7 cellular contexts compared by ENCODE assay signal in the genomic region with DNA sequence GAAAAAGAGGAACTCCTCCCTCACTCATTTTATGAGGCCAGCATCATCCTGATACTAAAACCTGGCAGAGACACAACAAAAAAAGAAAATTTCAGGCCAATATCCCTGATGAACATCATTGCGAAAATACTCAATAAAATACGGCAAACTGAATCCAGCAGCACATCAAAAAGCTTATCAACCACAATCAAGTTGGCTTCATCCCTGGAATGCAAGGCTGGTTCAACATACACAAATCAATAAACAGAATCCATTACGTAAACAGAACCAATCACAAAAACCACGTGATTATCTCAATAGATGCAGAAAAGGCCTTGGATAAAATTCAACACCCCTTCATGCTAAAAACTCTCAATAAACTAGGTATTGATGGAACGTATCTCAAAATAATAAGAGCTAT. TPM values are rescaled to one million over a fixed set of nuclear protein-coding genes. Genes with fewer than 3 reads are reported as not detected.
"Had no signal": no experiment of that assay in that cellular context is flagged by ENCODE, and none has a peak within 500 bp of the region (broad histone marks: within the 10 kb centered on the region; RNA-seq: fewer than 3 reads in every experiment).

No MANE protein-coding gene starts in this region.

RNA-seq across cellular contexts. Expression of gene SELL, which starts 1.7 kb away (rescaled TPM):
- total RNA-seq: GM23248, GM23338, H1, H7, H9 had no signal
- polyA plus RNA-seq: GM23248, GM23338, H1 had no signal

RNA-seq across cellular contexts. Expression of gene SELE, which starts 20.8 kb away (rescaled TPM):
- total RNA-seq: GM23248, GM23338, H1, H4, H7, H9, HFFc6 had no signal
- polyA plus RNA-seq: GM23248, GM23338, H1 had no signal
